8 cellular contexts compared by ENCODE assay signal in the genomic region with DNA sequence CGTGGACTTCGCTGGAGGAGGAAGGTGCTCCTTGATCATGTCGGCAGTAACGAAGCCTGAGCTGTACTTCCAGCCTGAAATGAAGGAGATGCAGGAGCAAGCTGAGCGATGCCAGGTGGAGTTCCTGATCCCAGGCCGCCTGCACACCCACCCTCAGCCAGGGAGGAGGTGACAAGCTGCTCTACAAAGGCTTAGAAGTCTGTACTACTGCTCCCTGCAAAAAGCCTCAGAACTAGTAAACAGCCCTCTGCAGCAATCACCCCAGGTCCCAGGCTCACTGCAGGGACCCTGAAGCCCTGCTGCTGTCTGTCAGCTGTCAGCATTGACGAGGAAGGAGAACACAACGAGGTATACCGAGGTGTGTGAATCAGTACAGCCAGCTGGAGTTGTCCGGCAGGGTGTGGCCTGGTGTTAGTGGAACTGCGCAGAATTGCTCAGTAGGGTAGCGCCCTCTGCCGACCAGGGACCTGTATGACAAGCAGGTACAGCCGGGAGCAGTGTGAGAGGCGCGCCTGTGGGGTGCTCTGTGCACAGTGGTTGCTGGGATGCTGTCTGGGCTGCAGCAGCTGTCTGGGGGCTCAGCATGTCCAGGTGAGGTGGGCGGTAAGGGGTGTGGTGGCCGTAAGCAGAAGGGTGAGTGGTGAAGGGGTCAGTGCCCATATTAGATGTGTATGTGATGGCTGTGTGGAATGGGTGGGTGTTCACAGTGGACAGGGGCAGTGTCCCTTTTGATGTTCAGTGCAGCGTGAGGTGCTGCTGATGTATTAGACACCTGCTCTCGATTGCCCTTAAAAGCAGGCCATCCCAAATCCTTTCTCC. TPM values are rescaled to one million over a fixed set of nuclear protein-coding genes. Genes with fewer than 3 reads are reported as not detected.
DNase-seq lines count a peak whose midpoint lies in the region; ATAC-seq and TF ChIP-seq lines count a peak whose summit lies in the region.

No MANE protein-coding gene starts in this region.

- no peaks in the 10 kb centered on the region for H3K9me3 Mint-ChIP-seq in memory B cell

- no peak overlapping the region for H3K4me3 ChIP-seq in BE2C (ENCODE audit: low read depth, low read length)
- H3K4me3 ChIP-seq in dorsolateral prefrontal cortex = no peak overlapping the region

- peaks cover 6% of the 10 kb centered on the region for H3K36me3 Mint-ChIP-seq in memory B cell

- no peaks in the 10 kb centered on the region for H3K27me3 ChIP-seq in BE2C
- H3K27me3 ChIP-seq in dorsolateral prefrontal cortex = no peaks in the 10 kb centered on the region

- no peak overlapping the region for H3K27ac Mint-ChIP-seq in memory B cell

- H3K4me3 Mint-ChIP-seq in memory B cell = no peak overlapping the region

- ATAC-seq in GM18873 (IDR thresholded peaks at IDR 0.05; ENCODE audit: low FRiP score, unreplicated experiment) = peak; percentile 93
- peak; percentile 99 for ATAC-seq in HG03066 (IDR thresholded peaks at IDR 0.05; ENCODE audit: low read depth, unreplicated experiment)
- peak; percentile 99 for ATAC-seq in memory B cell (ENCODE audit: low read depth)

- no peaks in the 10 kb centered on the region for H3K36me3 ChIP-seq in BE2C

- H3K27me3 Mint-ChIP-seq in memory B cell = no peaks in the 10 kb centered on the region

- intact Hi-C loops in dorsolateral prefrontal cortex (cut with DNase I) = loop anchor here in 1 of 2 donors (2.0 to 5.0 kb wide), 2 partner anchors 153 to 568 kb away; partner anchors contain the start of gene PPFIBP2

- H3K9me3 ChIP-seq in BE2C = no peaks in the 10 kb centered on the region

- peak; percentile 76 for DNase-seq in BE2C
- DNase-seq in NCI-H345 (lab: John Stamatoyannopoulos, UW) = peak; percentile 70
- DNase-seq in activated CD4-positive, alpha-beta T cell treated with anti-CD3 and anti-CD28 coated beads, Interleukin-2, amount 50 U/mL, for 1 hour = peak; percentile 67
- peak in 9 of 10 donors; percentile 58 to 78 (median 68) for DNase-seq in dorsolateral prefrontal cortex
- DNase-seq in memory B cell (ENCODE audit: low spot score in 2 of 2) = peak; percentile 80 to 86
- peak; percentile 18 to 43 for DNase-seq in stimulated activated CD8-positive, alpha-beta memory T cell treated with anti-CD3 and anti-CD28 coated beads, Interleukin-4, amount 100 ng/mL, for 4 hours (ENCODE audit: low read depth in 2 of 2, low spot score in 1 of 2)

- peak; percentile 78 for TF ChIP-seq CTCF in BE2C (IDR thresholded peaks at IDR 0.05; ENCODE audit: low read depth, low read length)
- TF ChIP-seq CTCF in dorsolateral prefrontal cortex (IDR thresholded peaks at IDR 0.05 in 54 of 56, conservative IDR thresholded peaks at IDR 0.05 in 2 of 56; ENCODE audit: low read depth in 1 of 56, partially characterized antibody in 56 of 56) = peak in 55 of 56 donors; percentile 26 to 93 (median 78)

- peak overlapping the region in 49 of 59 donors; percentile 6 to 99 (median 94) for H3K27ac ChIP-seq in dorsolateral prefrontal cortex

- peaks cover 5% of the 10 kb centered on the region for H3K4me1 Mint-ChIP-seq in memory B cell

- no peaks in the 10 kb centered on the region for H3K4me1 ChIP-seq in BE2C

RNA-seq across cellular contexts. Expression of gene CYB5R2, which starts 7.6 kb away (rescaled TPM):
- polyA plus RNA-seq in BE2C (2012; ENCODE audit: insufficient read depth, insufficient read length, low read depth) = not detected
- total RNA-seq in dorsolateral prefrontal cortex = 10 to 100 TPM in 91 of 120 experiments, 1 to 10 TPM in 29; 2.8 to 93.4 (median 15.1) TPM

RNA-seq across cellular contexts. Expression of gene OVCH2, which starts 40.6 kb away (rescaled TPM):
- not detected for polyA plus RNA-seq in BE2C (2012; ENCODE audit: insufficient read depth, insufficient read length, low read depth)
- total RNA-seq in dorsolateral prefrontal cortex = 1 to 10 TPM in 1 of 120 experiments, under 1 TPM in 1, not detected in 118; 0.33 to 1.8 TPM

Comparison
In these comparisons a context has a peak if more than half of its experiments do, and no peak if none do; other contexts are left out.
1. DNase-seq: peak in every context shown above with its lines; median percentile 83 in memory B cell; 76 in BE2C; 70 in NCI-H345; 68 in dorsolateral prefrontal cortex; 67 in activated CD4-positive, alpha-beta T cell treated with anti-CD3 and anti-CD28 coated beads, Interleukin-2, amount 50 U/mL, for 1 hour; 30 in stimulated activated CD8-positive, alpha-beta memory T cell treated with anti-CD3 and anti-CD28 coated beads, Interleukin-4, amount 100 ng/mL, for 4 hours.